8 cellular contexts compared by ENCODE assay signal in genomic region chrX:44343412-44343942, GRCh38. TPM values are rescaled to one million over a fixed set of nuclear protein-coding genes. Genes with fewer than 3 reads are reported as not detected.
DNase-seq lines count a peak whose midpoint lies in the region; ATAC-seq and TF ChIP-seq lines count a peak whose summit lies in the region.

Gene EFHC2 (minus strand): TSS chrX:44343672. CDS start chrX:44343588, 84 bp downstream.

- H3K27ac ChIP-seq in BLaER1 treated with 17β-estradiol and CSF1 and Interleukin-3, amounts not matched to agents 10 nM and 100 nM: peak within 1 kb of the TSS; percentile 62 to 98 (median 89); a peak in 21 of 22 replicates
- H3K27ac ChIP-seq in KOPT-K1 (ENCODE audit: low read depth, low read length, poor library complexity, severe bottlenecking): peak within 1 kb of the TSS; percentile 73
- peak within 1 kb of the TSS in 2 of 4 donors; percentile 28 to 29 for H3K27ac ChIP-seq in transverse colon

- peaks cover 14 to 53% (median 46%) of the 10 kb centered on the region in 10 experiments for H3K4me1 ChIP-seq in BLaER1 treated with 17β-estradiol and CSF1 and Interleukin-3, amounts not matched to agents 10 nM and 100 nM
- H3K4me1 ChIP-seq in transverse colon: no peaks in the 10 kb centered on the region

- no peak for TF ChIP-seq EP300 in transverse colon (IDR thresholded peaks at IDR 0.05; ENCODE audit: low read depth)

- peak within 1 kb of the TSS; percentile 80 for H3K27ac Mint-ChIP-seq in activated T-helper 2 cell treated with anti-CD3 and anti-CD28 coated beads, Interferon-gamma antibody, Interleukin-2, Interleukin-4, amounts not matched to agents 10 μg/mL and 5 μg/mL and 100 μg/mL, durations not matched to agents 14 hours and 24 hours and 36 hours

- no peaks in the 10 kb centered on the region for H4K20me1 ChIP-seq in BLaER1 treated with 17β-estradiol and CSF1 and Interleukin-3, amounts not matched to agents 10 nM and 100 nM

- in situ Hi-C loops in transverse colon (cut with MboI; ENCODE audit: low pct_ligation_motif_present in 1 of 4, low pct_unique_long_range_greater_than_20kb in 1 of 4, low sequenced_read_pairs in 3 of 4): no loop called here

- H3K36me3 Mint-ChIP-seq in activated T-helper 2 cell treated with anti-CD3 and anti-CD28 coated beads, Interferon-gamma antibody, Interleukin-2, Interleukin-4, amounts not matched to agents 10 μg/mL and 5 μg/mL and 100 μg/mL, durations not matched to agents 14 hours and 24 hours and 36 hours (ENCODE audit: low read depth): no peaks in the 10 kb centered on the region

- 39% methylated on average over 33 of the region's 34 CpGs; no CpG with 5 or more reads in 1 of the 2 donors for WGBS in transverse colon (ENCODE audit: low coverage in 1 of 2), 2 donors

- H3K27me3 ChIP-seq in BLaER1 treated with 17β-estradiol and CSF1 and Interleukin-3, amounts not matched to agents 10 nM and 100 nM: no peaks in the 10 kb centered on the region
- no peaks in the 10 kb centered on the region for H3K27me3 ChIP-seq in transverse colon

- H3K4me1 Mint-ChIP-seq in activated T-helper 2 cell treated with anti-CD3 and anti-CD28 coated beads, Interferon-gamma antibody, Interleukin-2, Interleukin-4, amounts not matched to agents 10 μg/mL and 5 μg/mL and 100 μg/mL, durations not matched to agents 14 hours and 24 hours and 36 hours (ENCODE audit: low read depth): peaks cover 11% of the 10 kb centered on the region

- H3K36me3 ChIP-seq in BLaER1 treated with 17β-estradiol and CSF1 and Interleukin-3, amounts not matched to agents 10 nM and 100 nM: no peaks in the 10 kb centered on the region
- H3K36me3 ChIP-seq in KOPT-K1 (ENCODE audit: insufficient read depth, low read length): no peaks in the 10 kb centered on the region
- H3K36me3 ChIP-seq in transverse colon: no peaks in the 10 kb centered on the region

- H3K4me3 ChIP-seq in BLaER1 treated with 17β-estradiol and CSF1 and Interleukin-3, amounts not matched to agents 10 nM and 100 nM: peak within 1 kb of the TSS; percentile 47 to 73 (median 64)
- H3K4me3 ChIP-seq in fibroblast of the aortic adventitia (ENCODE audit: low read depth, low read length) (peak within 1 kb of the TSS; percentile 51), transverse colon (peak within 1 kb of the TSS in 3 of 4 donors; percentile 29 to 48 (median 29))

- DNase-seq in activated T-helper 2 cell treated with anti-CD3 and anti-CD28 coated beads, Interferon-gamma antibody, Interleukin-2, Interleukin-4, amounts not matched to agents 10 μg/mL and 5 μg/mL and 100 μg/mL, durations not matched to agents 14 hours and 24 hours and 36 hours (ENCODE audit: low spot score): peak; percentile 20
- DNase-seq in fibroblast of the aortic adventitia (ENCODE audit: low read depth) (no peak), nucleus accumbens (lab: John Stamatoyannopoulos, UW) (peak in 29 of 56 donors; percentile 0 to 57 (median 3)), transverse colon (peak; percentile 28), DMS153 (lab: John Stamatoyannopoulos, UW) (no peak)

- H3K9ac ChIP-seq in BLaER1 treated with 17β-estradiol and CSF1 and Interleukin-3, amounts not matched to agents 10 nM and 100 nM: peak within 1 kb of the TSS; percentile 74 to 86 (median 81)

- intact Hi-C loops in activated T-helper 2 cell treated with anti-CD3 and anti-CD28 coated beads, Interferon-gamma antibody, Interleukin-2, Interleukin-4, amounts not matched to agents 10 μg/mL and 5 μg/mL and 100 μg/mL, durations not matched to agents 14 hours and 24 hours and 36 hours (cut with micrococcal nuclease): no loop called here
- intact Hi-C loops in transverse colon (cut with DNase I; ENCODE audit: low total_unique reads): no loop called here

- H3K4me2 ChIP-seq in BLaER1 treated with 17β-estradiol and CSF1 and Interleukin-3, amounts not matched to agents 10 nM and 100 nM: peak within 1 kb of the TSS; percentile 69 to 96 (median 83)

- no peak for TF ChIP-seq POLR2A in transverse colon (IDR thresholded peaks at IDR 0.05)

- H3K9me3 Mint-ChIP-seq in activated T-helper 2 cell treated with anti-CD3 and anti-CD28 coated beads, Interferon-gamma antibody, Interleukin-2, Interleukin-4, amounts not matched to agents 10 μg/mL and 5 μg/mL and 100 μg/mL, durations not matched to agents 14 hours and 24 hours and 36 hours: no peaks in the 10 kb centered on the region

- ATAC-seq in HG02623 (IDR thresholded peaks at IDR 0.05; ENCODE audit: unreplicated experiment): no peak

- H3K4me3 Mint-ChIP-seq in activated T-helper 2 cell treated with anti-CD3 and anti-CD28 coated beads, Interferon-gamma antibody, Interleukin-2, Interleukin-4, amounts not matched to agents 10 μg/mL and 5 μg/mL and 100 μg/mL, durations not matched to agents 14 hours and 24 hours and 36 hours (ENCODE audit: low read depth): peak within 1 kb of the TSS; percentile 77

- peaks cover 2% of the 10 kb centered on the region for H3K27me3 Mint-ChIP-seq in activated T-helper 2 cell treated with anti-CD3 and anti-CD28 coated beads, Interferon-gamma antibody, Interleukin-2, Interleukin-4, amounts not matched to agents 10 μg/mL and 5 μg/mL and 100 μg/mL, durations not matched to agents 14 hours and 24 hours and 36 hours (ENCODE audit: low read depth)

- TF ChIP-seq CTCF in fibroblast of the aortic adventitia (IDR thresholded peaks at IDR 0.05; ENCODE audit: insufficient read depth, low read length) (no peak), transverse colon (IDR thresholded peaks at IDR 0.05) (no peak)

- H3K9me3 ChIP-seq in BLaER1 treated with 17β-estradiol and CSF1 and Interleukin-3, amounts not matched to agents 10 nM and 100 nM (replicated peaks in 1 of 11): no peaks in the 10 kb centered on the region; a peak in 1 of 22 replicates
- H3K9me3 ChIP-seq in KOPT-K1 (ENCODE audit: insufficient read depth, low read length, poor library complexity, severe bottlenecking) (no peaks in the 10 kb centered on the region), transverse colon (no peaks in the 10 kb centered on the region)

RNA-seq across cellular contexts. Expression of gene EFHC2, which starts in this region (rescaled TPM):
- not detected in 2 replicates for total RNA-seq in activated T-helper 2 cell treated with anti-CD3 and anti-CD28 coated beads, Interferon-gamma antibody, Interleukin-2, Interleukin-4, amounts not matched to agents 10 μg/mL and 5 μg/mL and 100 μg/mL, durations not matched to agents 14 hours and 24 hours and 36 hours
- total RNA-seq in fibroblast of the aortic adventitia (ENCODE audit: low replicate concordance): 0.45 and 0.49 TPM in 2 replicates
- total RNA-seq in transverse colon: 1 to 10 TPM in 2 of 4 donors, not detected in 2; 1.6 TPM

Comparison
In these comparisons a context has a peak if more than half of its experiments do, and no peak if none do; other contexts are left out.
1. Peak in DNase-seq in activated T-helper 2 cell treated with anti-CD3 and anti-CD28 coated beads, Interferon-gamma antibody, Interleukin-2, Interleukin-4, amounts not matched to agents 10 μg/mL and 5 μg/mL and 100 μg/mL, durations not matched to agents 14 hours and 24 hours and 36 hours; RNA of the gene not detected or under 1 TPM.
2. DNase-seq: peak in nucleus accumbens (29 of 56) and transverse colon (single experiment); none in fibroblast of the aortic adventitia (single experiment) and DMS153 (single experiment).
3. Peak in every context shown above with its lines, with median percentiles within 50 percentile points of each other: H3K4me3 ChIP-seq.